ENCODE assay signal across 13 cellular contexts in genomic region chr12:100553851-100554404, GRCh38. TPM values are rescaled to one million over a fixed set of nuclear protein-coding genes. Genes with fewer than 3 reads are reported as not detected.
A peak's percentile ranks its signal among the peaks of the same experiment; 100 is the strongest.
DNase-seq lines count a peak whose midpoint lies in the region; ATAC-seq and TF ChIP-seq lines count a peak whose summit lies in the region.
"Had no signal": no experiment of that assay in that cellular context is flagged by ENCODE, and none has a peak within 500 bp of the region (broad histone marks: within the 10 kb centered on the region; RNA-seq: fewer than 3 reads in every experiment).

No MANE protein-coding gene starts in this region.

- peak; percentile 55 for DNase-seq in HCEC 1CT
- DNase-seq in SK-MEL-5 (ENCODE audit: low read depth, low spot score), result peak; percentile 9
- peak; percentile 30 for DNase-seq in fibroblast of villous mesenchyme (ENCODE audit: low read depth)
- DNase-seq in SKM-1 (lab: John Stamatoyannopoulos, UW; ENCODE audit: unreplicated experiment), result no peak
- DNase-seq in activated CD4-positive, CD25-positive, alpha-beta regulatory T cell treated with anti-CD3 and anti-CD28 coated beads, Interleukin-2, amount 50 U/mL, for 72 hours, result no peak
- DNase-seq in NCI-H1092 treated with DMSO at 0.1 percent for 48 hours (lab: John Stamatoyannopoulos, UW), result no peak
- no peak for DNase-seq in left cardiac atrium
- DNase-seq: activated CD8-positive, alpha-beta T cell treated with anti-CD3 and anti-CD28 coated beads, Interleukin-2, amount 10 ng/mL, durations not matched to agents 7 days and 5 days; stimulated activated CD4-positive, alpha-beta T cell treated with anti-CD3 and anti-CD28 coated beads, Interleukin-15, amount 100 ng/mL, for 24 hours; stimulated activated naive CD8-positive, alpha-beta T cell treated with anti-CD3 and anti-CD28 coated beads, Interleukin-15, amount 100 ng/mL, for 72 hours; uterus had no signal

- H3K9me3 ChIP-seq in parathyroid adenoma (ENCODE audit: control insufficient read depth, low read length), result no peaks in the 10 kb centered on the region
- H3K9me3 ChIP-seq: colonic mucosa, uterus had no signal

- H3K27ac ChIP-seq in parathyroid adenoma, result no peak overlapping the region
- H3K27ac ChIP-seq: colonic mucosa, uterus had no signal

- no peak for ATAC-seq in left cardiac atrium
- ATAC-seq: activated CD8-positive, alpha-beta T cell treated with anti-CD3 and anti-CD28 coated beads, Interleukin-2, amount 10 ng/mL, durations not matched to agents 7 days and 5 days; stimulated activated naive CD8-positive, alpha-beta T cell treated with anti-CD3 and anti-CD28 coated beads, Interleukin-15, amount 100 ng/mL, for 72 hours had no signal

- TF ChIP-seq CTCF in fibroblast of villous mesenchyme (IDR thresholded peaks at IDR 0.05; ENCODE audit: insufficient read depth, low read depth, low read length) (no peak), parathyroid adenoma (IDR thresholded peaks at IDR 0.05) (no peak)

- H3K27me3 ChIP-seq in parathyroid adenoma (ENCODE audit: control insufficient read depth, insufficient read depth, low read length), result no peaks in the 10 kb centered on the region
- H3K27me3 ChIP-seq: colonic mucosa, uterus had no signal

- H2AFZ ChIP-seq in parathyroid adenoma, result peak overlapping the region; percentile 1

- H3K9ac ChIP-seq in parathyroid adenoma, result no peak overlapping the region

- no peaks in the 10 kb centered on the region for H3K4me1 ChIP-seq in parathyroid adenoma
- H3K4me1 ChIP-seq: colonic mucosa, uterus had no signal

- H3K79me2 ChIP-seq in parathyroid adenoma, result no peaks in the 10 kb centered on the region

- intact Hi-C loops in left cardiac atrium (cut with DNase I), result loop anchor here (2.0 to 10.0 kb wide), 3 partner anchors 207 to 319 kb away; no protein-coding TSS in a partner anchor

- in situ Hi-C loops in SK-MEL-5 (cut with HindIII; ENCODE audit: low pct_unique_long_range_greater_than_20kb, low sequenced_read_pairs), result no loop called here

- no peaks in the 10 kb centered on the region for H3K36me3 ChIP-seq in parathyroid adenoma (ENCODE audit: control insufficient read depth, insufficient read depth, low read length)
- H3K36me3 ChIP-seq: colonic mucosa, uterus had no signal

- H3K4me3 ChIP-seq in fibroblast of villous mesenchyme (ENCODE audit: low read depth, low read length) (no peak overlapping the region), parathyroid adenoma (ENCODE audit: low read depth, low read length) (no peak overlapping the region)
- H3K4me3 ChIP-seq: colonic mucosa, uterus had no signal

- no peak overlapping the region for H3K4me2 ChIP-seq in parathyroid adenoma (ENCODE audit: low read length)

RNA-seq across cellular contexts. Expression of gene GAS2L3, which starts 19.6 kb away (rescaled TPM):
- 160 and 175 TPM in 2 replicates for total RNA-seq in SK-MEL-5 (2014; rRNA removed; shearing (Covaris generic))
- polyA plus RNA-seq in SK-MEL-5 (2015; cell fraction: cytosol; rRNA removed), result 40.1 and 51.1 TPM in 2 replicates
- polyA plus RNA-seq in SK-MEL-5 (2015; cell fraction: nucleus; rRNA removed), result 129 and 136 TPM in 2 replicates
- total RNA-seq in fibroblast of villous mesenchyme (24.5 and 38.0 TPM in 2 replicates), left cardiac atrium (1 to 10 TPM; 4.0 to 5.5 TPM)

Comparison
In these comparisons a context has a peak if more than half of its experiments do, and no peak if none do; other contexts are left out.
1. DNase-seq: peak in HCEC 1CT (single experiment), SK-MEL-5 (single experiment) and fibroblast of villous mesenchyme (single experiment); none in SKM-1 (single experiment), activated CD4-positive, CD25-positive, alpha-beta regulatory T cell treated with anti-CD3 and anti-CD28 coated beads, Interleukin-2, amount 50 U/mL, for 72 hours (single experiment), NCI-H1092 treated with DMSO at 0.1 percent for 48 hours (single experiment) and left cardiac atrium (single experiment).